ENCODE assay signal across 6 cellular contexts in genomic region chr3:88677311-88677710, GRCh38.
"Had no signal": no experiment of that assay in that cellular context is flagged by ENCODE, and none has a peak within 500 bp of the region (broad histone marks: within the 10 kb centered on the region; RNA-seq: fewer than 3 reads in every experiment).

No MANE protein-coding gene starts in this region.

- ATAC-seq: HepG2, K562 had no signal

- H3K27ac ChIP-seq: HL-60 had no signal

- DNase-seq: IMR-90, KBM-7, KG1 had no signal

- H3K4me3 ChIP-seq: K562 had no signal
